In the genomic region with DNA sequence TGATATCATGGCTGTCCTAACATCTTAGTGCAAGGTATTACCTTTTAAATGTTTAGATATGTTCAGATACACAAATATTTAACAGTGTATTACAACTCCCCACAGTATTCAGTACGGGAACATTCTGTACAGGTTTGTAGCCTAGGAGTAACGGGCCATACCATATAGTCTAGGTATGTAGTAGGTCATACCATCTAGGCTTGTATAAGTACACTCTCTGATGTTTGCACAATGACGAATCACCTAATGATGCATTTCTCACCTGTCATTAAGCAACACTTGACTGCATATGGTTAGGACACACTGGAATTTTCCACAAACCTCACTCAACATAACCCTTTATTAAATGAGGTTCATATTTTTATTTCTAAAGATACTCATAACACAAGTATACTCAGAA, we compare ENCODE assay signal across 20 cellular contexts.
DNase-seq lines count a peak whose midpoint lies in the region; ATAC-seq lines count a peak whose summit lies in the region.
"Had no signal": no experiment of that assay in that cellular context is flagged by ENCODE, and none has a peak within 500 bp of the region (broad histone marks: within the 10 kb centered on the region; RNA-seq: fewer than 3 reads in every experiment).

No MANE protein-coding gene starts in this region.

- H4K91ac ChIP-seq in trophoblast cell (ENCODE audit: low read depth, low read length), result no peak overlapping the region

- H3K18ac ChIP-seq in trophoblast cell (ENCODE audit: low read length), result no peak overlapping the region

- no peaks in the 10 kb centered on the region for H3K79me1 ChIP-seq in trophoblast cell (ENCODE audit: low read length)

- no peak overlapping the region for H2AK5ac ChIP-seq in trophoblast cell (ENCODE audit: low read length)

- H3K4me3 ChIP-seq in trophoblast cell (ENCODE audit: low read depth, low read length), result no peak overlapping the region
- H3K4me3 ChIP-seq: gastroesophageal sphincter had no signal

- no peak overlapping the region for H3K4me2 ChIP-seq in trophoblast cell (ENCODE audit: low read length)

- H2AFZ ChIP-seq in trophoblast cell (ENCODE audit: insufficient read depth, low read length, poor library complexity), result no peak overlapping the region
- H2AFZ ChIP-seq: parathyroid adenoma had no signal

- H3K4me1 Mint-ChIP-seq in stimulated activated naive B cell treated with anti-CD40 and anti-IgM and Interleukin-4, amounts not matched to agents 10 μg/mL and 1 μg/mL and 100 μg/mL, for 72 hours, result no peaks in the 10 kb centered on the region

- no peak overlapping the region for H3K9ac ChIP-seq in trophoblast cell (ENCODE audit: low read length)
- H3K9ac ChIP-seq: parathyroid adenoma had no signal

- H2BK12ac ChIP-seq in trophoblast cell (ENCODE audit: low read length), result no peak overlapping the region

- H3K9me3 ChIP-seq in trophoblast cell (ENCODE audit: insufficient read depth, low read depth, low read length), result no peaks in the 10 kb centered on the region
- H3K9me3 ChIP-seq: gastroesophageal sphincter had no signal

- H3K79me2 ChIP-seq in trophoblast cell (ENCODE audit: control insufficient read depth, insufficient read depth, low read length, poor library complexity), result no peaks in the 10 kb centered on the region
- H3K79me2 ChIP-seq: parathyroid adenoma had no signal

- H3K14ac ChIP-seq in trophoblast cell (ENCODE audit: low read length), result no peak overlapping the region

- H3K36me3 ChIP-seq in trophoblast cell (ENCODE audit: control insufficient read depth in 1 of 2, insufficient read depth in 2 of 2, low read length in 2 of 2), result peaks cover 1 to 2% of the 10 kb centered on the region in 2 experiments

- H4K8ac ChIP-seq in trophoblast cell (ENCODE audit: low read depth, low read length), result no peak overlapping the region

- peaks cover 24 to 35% of the 10 kb centered on the region in 2 donors for H3K36me3 Mint-ChIP-seq in stimulated activated naive B cell treated with anti-CD40 and anti-IgM and Interleukin-4, amounts not matched to agents 10 μg/mL and 1 μg/mL and 100 μg/mL, for 72 hours

- peak; percentile 99 for ATAC-seq in esophagus mucosa
- no peak for ATAC-seq in stimulated activated naive B cell treated with anti-CD40 and anti-IgM and Interleukin-4, amounts not matched to agents 10 μg/mL and 1 μg/mL and 100 μg/mL, for 72 hours (replicated peaks)
- ATAC-seq: gastroesophageal sphincter had no signal

- peak; percentile 8 for DNase-seq in DMS79 treated with DMSO at 0.1 percent for 48 hours (lab: John Stamatoyannopoulos, UW)
- no peak for DNase-seq in DMS79 (lab: John Stamatoyannopoulos, UW)
- DNase-seq in NCI-H69 (lab: John Stamatoyannopoulos, UW), result peak; percentile 54
- peak; percentile 54 to 80 for DNase-seq in trophoblast cell
- DNase-seq in stimulated activated naive B cell treated with anti-CD40 and anti-IgM and Interleukin-4, amounts not matched to agents 10 μg/mL and 1 μg/mL and 100 μg/mL, for 72 hours, result no peak
- no peak for DNase-seq in cerebellar nuclear complex (lab: John Stamatoyannopoulos, UW)
- DNase-seq in HK-2 (ENCODE audit: unreplicated experiment), result no peak
- DNase-seq: 8988T; activated CD4-positive, alpha-beta T cell treated with anti-CD3 and anti-CD28 coated beads for 1 hour; activated naive CD4-positive, alpha-beta T cell treated with anti-CD3 and anti-CD28 coated beads, Interleukin-2, amount 50 U/mL, for 16 hours; effector memory CD4-positive, alpha-beta T cell; NCI-H1694 treated with DMSO at 0.1 percent for 48 hours; NCI-H774; Right ventricle myocardium superior; stimulated activated CD4-positive, alpha-beta T cell treated with anti-CD3 and anti-CD28 coated beads, Interleukin-15, amount 100 ng/mL, for 24 hours; substantia nigra had no signal

- no CpG with 5 or more reads among the region's 3 CpGs for WGBS in trophoblast cell (ENCODE audit: extremely low coverage, insufficient coverage, insufficient read length)

- H3K4me3 Mint-ChIP-seq in stimulated activated naive B cell treated with anti-CD40 and anti-IgM and Interleukin-4, amounts not matched to agents 10 μg/mL and 1 μg/mL and 100 μg/mL, for 72 hours, result no peak overlapping the region
- H3K4me3 Mint-ChIP-seq: T-helper 2 cell treated with Interferon-gamma antibody and Interleukin-4, amounts not matched to agents 5 μg/mL and 100 μg/mL, for 36 hours had no signal

- no peak overlapping the region for H3K27ac Mint-ChIP-seq in stimulated activated naive B cell treated with anti-CD40 and anti-IgM and Interleukin-4, amounts not matched to agents 10 μg/mL and 1 μg/mL and 100 μg/mL, for 72 hours
- H3K27ac Mint-ChIP-seq: T-helper 2 cell treated with Interferon-gamma antibody and Interleukin-4, amounts not matched to agents 5 μg/mL and 100 μg/mL, for 36 hours had no signal

- no peaks in the 10 kb centered on the region for H3K9me3 Mint-ChIP-seq in stimulated activated naive B cell treated with anti-CD40 and anti-IgM and Interleukin-4, amounts not matched to agents 10 μg/mL and 1 μg/mL and 100 μg/mL, for 72 hours
- H3K9me3 Mint-ChIP-seq: T-helper 2 cell treated with Interferon-gamma antibody and Interleukin-4, amounts not matched to agents 5 μg/mL and 100 μg/mL, for 36 hours had no signal

- H4K12ac ChIP-seq in trophoblast cell (ENCODE audit: low read depth, low read length), result no peak overlapping the region

- H2BK5ac ChIP-seq in trophoblast cell (ENCODE audit: low read depth, low read length, poor library complexity), result no peak overlapping the region

- H3K27ac ChIP-seq in trophoblast cell (ENCODE audit: low read depth, low read length), result no peak overlapping the region
- H3K27ac ChIP-seq: gastroesophageal sphincter, parathyroid adenoma had no signal

- H2BK120ac ChIP-seq in trophoblast cell (ENCODE audit: insufficient read depth, low read length, poor library complexity), result no peak overlapping the region

- no peaks in the 10 kb centered on the region for H3K27me3 Mint-ChIP-seq in stimulated activated naive B cell treated with anti-CD40 and anti-IgM and Interleukin-4, amounts not matched to agents 10 μg/mL and 1 μg/mL and 100 μg/mL, for 72 hours

- H3K4me1 ChIP-seq in trophoblast cell (ENCODE audit: control insufficient read depth in 1 of 2, insufficient read depth in 2 of 2, low read length in 2 of 2), result no peaks in the 10 kb centered on the region

- no peaks in the 10 kb centered on the region for H3K27me3 ChIP-seq in trophoblast cell (ENCODE audit: insufficient read depth, low read length)
- H3K27me3 ChIP-seq: gastroesophageal sphincter had no signal

- no peak overlapping the region for H3K23ac ChIP-seq in trophoblast cell (ENCODE audit: low read length)

- H3K4ac ChIP-seq in trophoblast cell (ENCODE audit: low read depth, low read length), result no peak overlapping the region

Comparison
In these comparisons a context has a peak if more than half of its experiments do, and no peak if none do; other contexts are left out.
1. DNase-seq: peak in DMS79 treated with DMSO at 0.1 percent for 48 hours (single experiment), NCI-H69 (single experiment) and trophoblast cell (2 of 2); none in DMS79 (single experiment), stimulated activated naive B cell treated with anti-CD40 and anti-IgM and Interleukin-4, amounts not matched to agents 10 μg/mL and 1 μg/mL and 100 μg/mL, for 72 hours (single experiment), cerebellar nuclear complex (0 of 2) and HK-2 (single experiment).